Comparison of ENCODE assay signal across 9 cellular contexts in genomic region chr10:123380491-123381085, GRCh38.
DNase-seq lines count a peak whose midpoint lies in the region; ATAC-seq and TF ChIP-seq lines count a peak whose summit lies in the region.
"Had no signal": no experiment of that assay in that cellular context is flagged by ENCODE, and none has a peak within 500 bp of the region (broad histone marks: within the 10 kb centered on the region; RNA-seq: fewer than 3 reads in every experiment).

No MANE protein-coding gene starts in this region.

- 68 to 71% methylated on average over 7 of the region's 7 CpGs for WGBS in thyroid gland, 2 donors
- 64 to 69% methylated on average over 7 of the region's 7 CpGs for WGBS in tibial nerve, 2 donors

- ATAC-seq in lower lobe of right lung = no peak

- peaks cover 4% of the 10 kb centered on the region for H3K9me3 ChIP-seq in lower lobe of right lung
- H3K9me3 ChIP-seq in thyroid gland = no peaks in the 10 kb centered on the region
- H3K9me3 ChIP-seq in tibial nerve = peaks cover 0 to 12% (median 3%) of the 10 kb centered on the region in 4 donors

- no peak for TF ChIP-seq EP300 in tibial nerve (IDR thresholded peaks at IDR 0.05)

- H3K27ac ChIP-seq in VCaP (no peak overlapping the region), lower lobe of right lung (no peak overlapping the region), thyroid gland (no peak overlapping the region), tibial nerve (peak overlapping the region in 1 of 4 donors; percentile 50)
- H3K27ac ChIP-seq: spleen had no signal

- DNase-seq in DMS 273 (lab: John Stamatoyannopoulos, UW; ENCODE audit: unreplicated experiment) = peak; percentile 26
- peak; percentile 25 for DNase-seq in LNCaP clone FGC (ENCODE audit: low read depth)
- no peak for DNase-seq in lower lobe of right lung
- DNase-seq in NCI-H128 (lab: John Stamatoyannopoulos, UW; ENCODE audit: unreplicated experiment) = no peak
- DNase-seq in NCI-H2029 (lab: John Stamatoyannopoulos, UW) = no peak
- no peak for DNase-seq in thyroid gland
- DNase-seq in tibial nerve (ENCODE audit: low spot score in 2 of 2) = no peak

- intact Hi-C loops in lower lobe of right lung (cut with DNase I) = no loop called here
- intact Hi-C loops in thyroid gland (cut with DNase I) = no loop called here

- H3K4me3 ChIP-seq in LNCaP clone FGC (ENCODE audit: low read depth, low read length) (no peak overlapping the region), lower lobe of right lung (no peak overlapping the region), thyroid gland (replicated peaks in 1 of 3) (no peak overlapping the region), tibial nerve (no peak overlapping the region)
- H3K4me3 ChIP-seq: spleen had no signal

- TF ChIP-seq POLR2A in thyroid gland (IDR thresholded peaks at IDR 0.05) (no peak), tibial nerve (IDR thresholded peaks at IDR 0.05) (no peak)

- H3K27me3 ChIP-seq in lower lobe of right lung (ENCODE audit: low read depth) (no peaks in the 10 kb centered on the region), thyroid gland (no peaks in the 10 kb centered on the region), tibial nerve (no peaks in the 10 kb centered on the region)
- H3K27me3 ChIP-seq: spleen had no signal

- TF ChIP-seq CTCF in LNCaP clone FGC (IDR thresholded peaks at IDR 0.05; ENCODE audit: control insufficient read depth, extremely low read depth, insufficient read depth) = peak; percentile 68
- peak; percentile 69 for TF ChIP-seq CTCF in VCaP (conservative IDR thresholded peaks at IDR 0.05)
- peak; percentile 15 for TF ChIP-seq CTCF in lower lobe of right lung (IDR thresholded peaks at IDR 0.05)
- no peak for TF ChIP-seq CTCF in thyroid gland (IDR thresholded peaks at IDR 0.05)
- peak in 2 of 5 experiments; percentile 16 for TF ChIP-seq CTCF in tibial nerve (IDR thresholded peaks at IDR 0.05)

- H3K4me1 ChIP-seq in lower lobe of right lung (no peaks in the 10 kb centered on the region), thyroid gland (no peaks in the 10 kb centered on the region), tibial nerve (no peaks in the 10 kb centered on the region)
- H3K4me1 ChIP-seq: spleen had no signal

- H3K36me3 ChIP-seq in lower lobe of right lung = no peaks in the 10 kb centered on the region
- no peaks in the 10 kb centered on the region for H3K36me3 ChIP-seq in thyroid gland
- H3K36me3 ChIP-seq in tibial nerve = no peaks in the 10 kb centered on the region
- H3K36me3 ChIP-seq: spleen had no signal

Comparison
In these comparisons a context has a peak if more than half of its experiments do, and no peak if none do; other contexts are left out.
1. DNase-seq: peak in DMS 273 (single experiment) and LNCaP clone FGC (single experiment); none in lower lobe of right lung (single experiment), NCI-H128 (single experiment), NCI-H2029 (single experiment), thyroid gland (0 of 2) and tibial nerve (0 of 2).
2. CTCF ChIP-seq: peak in LNCaP clone FGC (single experiment), VCaP (single experiment) and lower lobe of right lung (single experiment); none in thyroid gland (0 of 6).